Comparison of ENCODE assay signal across 1 cellular context in the genomic region with DNA sequence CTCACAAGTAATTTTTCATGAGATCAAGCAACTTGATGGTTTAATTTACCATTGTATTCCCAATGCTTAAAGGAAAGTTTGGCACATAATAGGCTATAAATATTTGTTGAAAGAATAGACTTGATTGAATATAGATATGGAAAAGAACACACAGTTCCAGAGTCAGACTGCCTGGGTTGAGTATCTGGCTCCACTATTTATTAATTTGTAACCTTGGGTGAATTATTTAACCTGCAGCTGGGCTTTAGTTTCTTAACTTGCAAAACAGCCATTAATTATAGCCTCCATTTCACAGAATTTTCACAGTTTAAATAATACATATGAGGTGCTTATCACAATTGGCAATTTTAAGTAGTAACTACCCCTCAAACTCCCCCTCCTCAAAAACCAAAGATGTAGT.
TF ChIP-seq lines count a peak whose summit lies in the region.

No MANE protein-coding gene starts in this region.

TF ChIP-seq in K562, 482 proteins besides CTCF, POLR2A, EP300 and RAD21 (continued from another document):
- TF ChIP-seq, protein P1, sequence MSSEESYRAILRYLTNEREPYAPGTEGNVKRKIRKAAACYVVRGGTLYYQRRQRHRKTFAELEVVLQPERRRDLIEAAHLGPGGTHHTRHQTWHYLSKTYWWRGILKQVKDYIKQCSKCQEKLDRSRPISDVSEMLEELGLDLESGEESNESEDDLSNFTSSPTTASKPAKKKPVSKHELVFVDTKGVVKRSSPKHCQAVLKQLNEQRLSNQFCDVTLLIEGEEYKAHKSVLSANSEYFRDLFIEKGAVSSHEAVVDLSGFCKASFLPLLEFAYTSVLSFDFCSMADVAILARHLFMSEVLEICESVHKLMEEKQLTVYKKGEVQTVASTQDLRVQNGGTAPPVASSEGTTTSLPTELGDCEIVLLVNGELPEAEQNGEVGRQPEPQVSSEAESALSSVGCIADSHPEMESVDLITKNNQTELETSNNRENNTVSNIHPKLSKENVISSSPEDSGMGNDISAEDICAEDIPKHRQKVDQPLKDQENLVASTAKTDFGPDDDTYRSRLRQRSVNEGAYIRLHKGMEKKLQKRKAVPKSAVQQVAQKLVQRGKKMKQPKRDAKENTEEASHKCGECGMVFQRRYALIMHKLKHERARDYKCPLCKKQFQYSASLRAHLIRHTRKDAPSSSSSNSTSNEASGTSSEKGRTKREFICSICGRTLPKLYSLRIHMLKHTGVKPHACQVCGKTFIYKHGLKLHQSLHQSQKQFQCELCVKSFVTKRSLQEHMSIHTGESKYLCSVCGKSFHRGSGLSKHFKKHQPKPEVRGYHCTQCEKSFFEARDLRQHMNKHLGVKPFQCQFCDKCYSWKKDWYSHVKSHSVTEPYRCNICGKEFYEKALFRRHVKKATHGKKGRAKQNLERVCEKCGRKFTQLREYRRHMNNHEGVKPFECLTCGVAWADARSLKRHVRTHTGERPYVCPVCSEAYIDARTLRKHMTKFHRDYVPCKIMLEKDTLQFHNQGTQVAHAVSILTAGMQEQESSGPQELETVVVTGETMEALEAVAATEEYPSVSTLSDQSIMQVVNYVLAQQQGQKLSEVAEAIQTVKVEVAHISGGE (CRISPR knock-in tag; IDR thresholded peaks at IDR 0.05), result no peak
- TF ChIP-seq, protein P2, sequence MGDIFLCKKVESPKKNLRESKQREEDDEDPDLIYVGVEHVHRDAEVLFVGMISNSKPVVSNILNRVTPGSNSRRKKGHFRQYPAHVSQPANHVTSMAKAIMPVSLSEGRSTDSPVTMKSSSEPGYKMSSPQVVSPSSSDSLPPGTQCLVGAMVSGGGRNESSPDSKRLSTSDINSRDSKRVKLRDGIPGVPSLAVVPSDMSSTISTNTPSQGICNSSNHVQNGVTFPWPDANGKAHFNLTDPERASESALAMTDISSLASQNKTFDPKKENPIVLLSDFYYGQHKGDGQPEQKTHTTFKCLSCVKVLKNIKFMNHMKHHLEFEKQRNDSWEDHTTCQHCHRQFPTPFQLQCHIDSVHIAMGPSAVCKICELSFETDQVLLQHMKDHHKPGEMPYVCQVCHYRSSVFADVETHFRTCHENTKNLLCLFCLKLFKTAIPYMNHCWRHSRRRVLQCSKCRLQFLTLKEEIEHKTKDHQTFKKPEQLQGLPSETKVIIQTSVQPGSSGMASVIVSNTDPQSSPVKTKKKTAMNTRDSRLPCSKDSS (IDR thresholded peaks at IDR 0.05; ENCODE audit: low read depth, partially characterized antibody), result no peak
